ENCODE assay signal across 14 cellular contexts in the genomic region with DNA sequence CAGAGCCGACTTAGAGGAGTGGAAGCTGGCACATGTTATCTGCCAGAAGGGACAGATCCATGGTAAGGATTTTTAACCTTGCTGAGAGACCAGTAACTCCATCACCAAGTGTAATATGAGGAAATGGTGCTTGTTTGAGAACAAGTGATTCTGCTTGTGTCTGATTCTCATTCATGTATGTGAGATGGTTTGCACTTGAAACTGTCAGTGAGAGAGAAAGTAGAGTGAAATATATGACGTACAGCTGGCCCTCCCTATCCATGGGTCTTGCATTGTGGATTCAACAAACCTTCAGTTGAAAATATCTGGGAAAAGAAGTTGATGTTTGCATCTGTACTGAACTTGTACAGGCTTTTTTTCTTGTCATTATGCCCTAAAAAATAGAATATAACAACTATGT. TPM values are rescaled to one million over a fixed set of nuclear protein-coding genes. Genes with fewer than 3 reads are reported as not detected.
DNase-seq lines count a peak whose midpoint lies in the region; ATAC-seq, FAIRE-seq and TF ChIP-seq lines count a peak whose summit lies in the region.
"Had no signal": no experiment of that assay in that cellular context is flagged by ENCODE, and none has a peak within 500 bp of the region (broad histone marks: within the 10 kb centered on the region; RNA-seq: fewer than 3 reads in every experiment).

No MANE protein-coding gene starts in this region.

- TF ChIP-seq CTCF in A549 (IDR thresholded peaks at IDR 0.05) (no peak), mesothelial cell of epicardium (IDR thresholded peaks at IDR 0.05; ENCODE audit: unreplicated experiment) (no peak), body of pancreas (IDR thresholded peaks at IDR 0.05) (no peak), ascending aorta (IDR thresholded peaks at IDR 0.05) (no peak)

- H3K27ac ChIP-seq in A549: no peak overlapping the region
- H3K27ac ChIP-seq in CD8-positive, alpha-beta memory T cell (ENCODE audit: low read depth, low read length): no peak overlapping the region
- no peak overlapping the region for H3K27ac ChIP-seq in body of pancreas
- no peak overlapping the region for H3K27ac ChIP-seq in ascending aorta

- CTCF ChIA-PET in A549 (lab: Yijun Ruan, JAX): interaction anchor here (1.0 kb wide), 1 partner anchor 17 kb away, joined by 3 read pairs; no protein-coding TSS in a partner anchor
- CTCF ChIA-PET in CD8-positive, alpha-beta memory T cell (lab: Charles Lee): no interaction called here

- peaks cover 9 to 72% (median 24%) of the 10 kb centered on the region in 5 donors for H3K9me3 Mint-ChIP-seq in CD8-positive, alpha-beta memory T cell
- peaks cover 63% of the 10 kb centered on the region for H3K9me3 Mint-ChIP-seq in activated T-helper 1 cell treated with anti-CD3 and anti-CD28 coated beads, Interleukin-12 subunit alpha, Interleukin-12 subunit beta, Interleukin-2, Interleukin-4 antibody, amounts not matched to agents 30 ng/mL and 10 ng/mL and 1 ng/mL, durations not matched to agents 14 hours and 24 hours and 36 hours
- H3K9me3 Mint-ChIP-seq in mesothelial cell of epicardium: peaks cover 44% of the 10 kb centered on the region

- H3K4me3 Mint-ChIP-seq in CD8-positive, alpha-beta memory T cell: peak overlapping the region; percentile 48 to 100 (median 71)
- peak overlapping the region; percentile 16 for H3K4me3 Mint-ChIP-seq in activated T-helper 1 cell treated with anti-CD3 and anti-CD28 coated beads, Interleukin-12 subunit alpha, Interleukin-12 subunit beta, Interleukin-2, Interleukin-4 antibody, amounts not matched to agents 30 ng/mL and 10 ng/mL and 1 ng/mL, durations not matched to agents 14 hours and 24 hours and 36 hours
- peak overlapping the region; percentile 51 for H3K4me3 Mint-ChIP-seq in mesothelial cell of epicardium
- H3K4me3 Mint-ChIP-seq: CD14-positive monocyte had no signal

- TF ChIP-seq RAD21 in A549 (conservative IDR thresholded peaks at IDR 0.05 in 1 of 2, IDR thresholded peaks at IDR 0.05 in 1 of 2): no peak

- peaks cover 8% of the 10 kb centered on the region for H3K36me3 ChIP-seq in CD8-positive, alpha-beta memory T cell (ENCODE audit: insufficient read depth, low read length)
- no peaks in the 10 kb centered on the region for H3K36me3 ChIP-seq in body of pancreas (replicated peaks in 1 of 2; ENCODE audit: insufficient read depth in 1 of 2, low read depth in 2 of 2)
- H3K36me3 ChIP-seq in ascending aorta: peaks cover 14 to 46% of the 10 kb centered on the region in 2 donors
- H3K36me3 ChIP-seq: HAP-1 had no signal

- H3K4me1 ChIP-seq in A549: no peaks in the 10 kb centered on the region
- peaks cover 12% of the 10 kb centered on the region for H3K4me1 ChIP-seq in CD8-positive, alpha-beta memory T cell (ENCODE audit: insufficient read depth, low read length)
- peaks cover 18% of the 10 kb centered on the region for H3K4me1 ChIP-seq in body of pancreas
- peaks cover 0 to 3% of the 10 kb centered on the region in 2 donors for H3K4me1 ChIP-seq in ascending aorta
- H3K4me1 ChIP-seq: HAP-1 had no signal

- peaks cover 0 to 5% of the 10 kb centered on the region in 2 donors for H3K27me3 Mint-ChIP-seq in CD8-positive, alpha-beta memory T cell
- H3K27me3 Mint-ChIP-seq in activated T-helper 1 cell treated with anti-CD3 and anti-CD28 coated beads, Interleukin-12 subunit alpha, Interleukin-12 subunit beta, Interleukin-2, Interleukin-4 antibody, amounts not matched to agents 30 ng/mL and 10 ng/mL and 1 ng/mL, durations not matched to agents 14 hours and 24 hours and 36 hours (ENCODE audit: insufficient read depth): no peaks in the 10 kb centered on the region
- no peaks in the 10 kb centered on the region for H3K27me3 Mint-ChIP-seq in mesothelial cell of epicardium (ENCODE audit: low read depth)

- peak; percentile 86 for FAIRE-seq in A549 (lab: Jason Lieb, UNC)

- POLR2A ChIA-PET in A549 (lab: Yijun Ruan, JAX): no interaction called here
- POLR2A ChIA-PET in CD8-positive, alpha-beta memory T cell (lab: Charles Lee): no interaction called here

- WGBS in A549 (ENCODE audit: missing lambda C conversion rate): 74% methylated on average over 2 of the region's 2 CpGs
- WGBS in body of pancreas, 2 donors: 69 to 72% methylated on average over 2 of the region's 2 CpGs

- no peak overlapping the region for H3K4me3 ChIP-seq in A549
- H3K4me3 ChIP-seq in CD8-positive, alpha-beta memory T cell (ENCODE audit: low read length): peak overlapping the region; percentile 5
- H3K4me3 ChIP-seq in body of pancreas: no peak overlapping the region
- no peak overlapping the region for H3K4me3 ChIP-seq in ascending aorta
- H3K4me3 ChIP-seq: HAP-1 had no signal

- no peak for TF ChIP-seq EP300 in A549 (IDR thresholded peaks at IDR 0.05)

- H3K9me3 ChIP-seq in A549: peaks cover 83% of the 10 kb centered on the region
- peaks cover 11% of the 10 kb centered on the region for H3K9me3 ChIP-seq in CD8-positive, alpha-beta memory T cell (ENCODE audit: low read length)
- peaks cover 0 to 8% (median 0%) of the 10 kb centered on the region in 3 donors for H3K9me3 ChIP-seq in body of pancreas
- peaks cover 0 to 74% of the 10 kb centered on the region in 2 donors for H3K9me3 ChIP-seq in ascending aorta
- H3K9me3 ChIP-seq: HAP-1 had no signal

- peaks cover 22 to 75% (median 59%) of the 10 kb centered on the region in 3 donors for H3K36me3 Mint-ChIP-seq in CD8-positive, alpha-beta memory T cell
- H3K36me3 Mint-ChIP-seq in activated T-helper 1 cell treated with anti-CD3 and anti-CD28 coated beads, Interleukin-12 subunit alpha, Interleukin-12 subunit beta, Interleukin-2, Interleukin-4 antibody, amounts not matched to agents 30 ng/mL and 10 ng/mL and 1 ng/mL, durations not matched to agents 14 hours and 24 hours and 36 hours (ENCODE audit: low read depth): peaks cover 38% of the 10 kb centered on the region
- H3K36me3 Mint-ChIP-seq in mesothelial cell of epicardium: peaks cover 54% of the 10 kb centered on the region

- DNase-seq in A549 (ENCODE audit: low read depth in 1 of 2, low spot score in 1 of 2): no peak
- no peak for DNase-seq in CD8-positive, alpha-beta memory T cell
- no peak for DNase-seq in activated T-helper 1 cell treated with anti-CD3 and anti-CD28 coated beads, Interleukin-12 subunit alpha, Interleukin-12 subunit beta, Interleukin-2, Interleukin-4 antibody, amounts not matched to agents 30 ng/mL and 10 ng/mL and 1 ng/mL, durations not matched to agents 14 hours and 24 hours and 36 hours (ENCODE audit: low spot score)
- DNase-seq in mesothelial cell of epicardium (ENCODE audit: low spot score in 2 of 2, unreplicated experiment in 2 of 2): no peak
- DNase-seq in body of pancreas: no peak
- DNase-seq in NCI-H187 treated with DMSO at 0.1 percent for 48 hours (lab: John Stamatoyannopoulos, UW): no peak
- DNase-seq in ascending aorta (ENCODE audit: low spot score in 2 of 2): no peak
- DNase-seq: dorsolateral prefrontal cortex; NCI-H2227 treated with DMSO at 0.1 percent for 48 hours; stimulated activated CD4-positive, alpha-beta T cell treated with anti-CD3 and anti-CD28 coated beads, Interleukin-2, amount 100 ng/mL, for 48 hours; stimulated activated naive CD4-positive, alpha-beta T cell treated with Interleukin-2 at 50 U/mL for 16 hours had no signal

- H3K27ac Mint-ChIP-seq in CD8-positive, alpha-beta memory T cell: peak overlapping the region in 5 of 8 donors; percentile 4 to 62 (median 34)
- no peak overlapping the region for H3K27ac Mint-ChIP-seq in activated T-helper 1 cell treated with anti-CD3 and anti-CD28 coated beads, Interleukin-12 subunit alpha, Interleukin-12 subunit beta, Interleukin-2, Interleukin-4 antibody, amounts not matched to agents 30 ng/mL and 10 ng/mL and 1 ng/mL, durations not matched to agents 14 hours and 24 hours and 36 hours
- H3K27ac Mint-ChIP-seq in mesothelial cell of epicardium: no peak overlapping the region

- peaks cover 42 to 65% (median 56%) of the 10 kb centered on the region in 3 donors for H3K4me1 Mint-ChIP-seq in CD8-positive, alpha-beta memory T cell
- peaks cover 16% of the 10 kb centered on the region for H3K4me1 Mint-ChIP-seq in activated T-helper 1 cell treated with anti-CD3 and anti-CD28 coated beads, Interleukin-12 subunit alpha, Interleukin-12 subunit beta, Interleukin-2, Interleukin-4 antibody, amounts not matched to agents 30 ng/mL and 10 ng/mL and 1 ng/mL, durations not matched to agents 14 hours and 24 hours and 36 hours (ENCODE audit: low read depth)
- H3K4me1 Mint-ChIP-seq in mesothelial cell of epicardium: peaks cover 27% of the 10 kb centered on the region

- ATAC-seq in A549 (no peak), body of pancreas (no peak), GM19395 (IDR thresholded peaks at IDR 0.05; ENCODE audit: unreplicated experiment) (no peak)

- H3K4me2 ChIP-seq in A549: no peak overlapping the region

- TF ChIP-seq POLR2A in A549 (IDR thresholded peaks at IDR 0.05; ENCODE audit: low read length): no peak
- TF ChIP-seq POLR2A in body of pancreas (IDR thresholded peaks at IDR 0.05): no peak

- intact Hi-C loops in activated T-helper 1 cell treated with anti-CD3 and anti-CD28 coated beads, Interleukin-12 subunit alpha, Interleukin-12 subunit beta, Interleukin-2, Interleukin-4 antibody, amounts not matched to agents 30 ng/mL and 10 ng/mL and 1 ng/mL, durations not matched to agents 14 hours and 24 hours and 36 hours (cut with micrococcal nuclease): loop anchor here (5.0 kb wide), 3 partner anchors 249 to 541 kb away; partner anchors contain the start of genes ZNF420, ZNF568 and ZNF829
- intact Hi-C loops in body of pancreas (cut with DNase I): no loop called here
- intact Hi-C loops in ascending aorta (cut with DNase I): loop anchor here (5.0 kb wide), 2 partner anchors 141 to 184 kb away; partner anchors contain the start of genes ZNF260 and ZNF345

- no peaks in the 10 kb centered on the region for H3K27me3 ChIP-seq in CD8-positive, alpha-beta memory T cell (ENCODE audit: insufficient read depth, low read length, poor library complexity, severe bottlenecking)
- H3K27me3 ChIP-seq in body of pancreas (no peaks in the 10 kb centered on the region), ascending aorta (no peaks in the 10 kb centered on the region)
- H3K27me3 ChIP-seq: dorsolateral prefrontal cortex had no signal

RNA-seq across cellular contexts. Expression of gene ZNF461, which starts 2.0 kb away (rescaled TPM):
- polyA plus RNA-seq in A549 (2011; rRNA removed): 12.0 and 14.7 TPM in 2 replicates
- polyA plus RNA-seq in A549 (2012; cell fraction: cytosol; rRNA removed): 2.5 and 2.6 TPM in 2 replicates
- 4.2 and 7.4 TPM in 2 replicates for polyA plus RNA-seq in A549 (2012; cell fraction: nucleus; rRNA removed)
- 11.1 to 12.4 TPM (median 11.2 TPM) in 3 replicates for polyA plus RNA-seq in A549 (2017; fragmentation: RNase III; extraction: RNeasy Plus Mini Kit Qiagen cat#74134 plus additional on column Dnase treatment)
- polyA minus RNA-seq in A549 (2011; rRNA and poly(A)+ RNA removed): 5.9 and 12.5 TPM in 2 replicates
- total RNA-seq in CD8-positive, alpha-beta memory T cell: 1 to 10 TPM; 6.9 to 8.1 TPM
- polyA plus RNA-seq in CD8-positive, alpha-beta memory T cell: 4.9 TPM
- 5.5 and 6.8 TPM in 2 replicates for total RNA-seq in activated T-helper 1 cell treated with anti-CD3 and anti-CD28 coated beads, Interleukin-12 subunit alpha, Interleukin-12 subunit beta, Interleukin-2, Interleukin-4 antibody, amounts not matched to agents 30 ng/mL and 10 ng/mL and 1 ng/mL, durations not matched to agents 14 hours and 24 hours and 36 hours
- 10.3 to 13.6 TPM (median 13.1 TPM) in 3 replicates for total RNA-seq in mesothelial cell of epicardium
- 10 to 100 TPM in 1 of 2 donors, 1 to 10 TPM in 1; 1.6 to 10.6 TPM for total RNA-seq in body of pancreas
- not detected for total RNA-seq in ascending aorta

RNA-seq across cellular contexts. Expression of gene ZNF567, which starts 18.8 kb away (rescaled TPM):
- polyA plus RNA-seq in A549 (2011; rRNA removed): 16.3 and 19.0 TPM in 2 replicates
- 3.6 and 3.7 TPM in 2 replicates for polyA plus RNA-seq in A549 (2012; cell fraction: cytosol; rRNA removed)
- polyA plus RNA-seq in A549 (2012; cell fraction: nucleus; rRNA removed): 2.3 and 4.1 TPM in 2 replicates
- 7.9 to 8.9 TPM (median 8.7 TPM) in 3 replicates for polyA plus RNA-seq in A549 (2017; fragmentation: RNase III; extraction: RNeasy Plus Mini Kit Qiagen cat#74134 plus additional on column Dnase treatment)
- 7.3 and 7.5 TPM in 2 replicates for polyA minus RNA-seq in A549 (2011; rRNA and poly(A)+ RNA removed)
- total RNA-seq in CD8-positive, alpha-beta memory T cell: 1 to 10 TPM; 7.2 to 9.4 TPM
- 14.7 TPM for polyA plus RNA-seq in CD8-positive, alpha-beta memory T cell
- 5.8 and 8.5 TPM in 2 replicates for total RNA-seq in activated T-helper 1 cell treated with anti-CD3 and anti-CD28 coated beads, Interleukin-12 subunit alpha, Interleukin-12 subunit beta, Interleukin-2, Interleukin-4 antibody, amounts not matched to agents 30 ng/mL and 10 ng/mL and 1 ng/mL, durations not matched to agents 14 hours and 24 hours and 36 hours
- 11.0 to 12.9 TPM (median 11.3 TPM) in 3 replicates for total RNA-seq in mesothelial cell of epicardium
- total RNA-seq in body of pancreas: 1 to 10 TPM; 3.3 to 9.3 TPM
- 3.7 TPM for total RNA-seq in ascending aorta

Comparison
In these comparisons a context has a peak if more than half of its experiments do, and no peak if none do; other contexts are left out.
1. H3K27ac Mint-ChIP-seq: peak in CD8-positive, alpha-beta memory T cell (5 of 8); none in activated T-helper 1 cell treated with anti-CD3 and anti-CD28 coated beads, Interleukin-12 subunit alpha, Interleukin-12 subunit beta, Interleukin-2, Interleukin-4 antibody, amounts not matched to agents 30 ng/mL and 10 ng/mL and 1 ng/mL, durations not matched to agents 14 hours and 24 hours and 36 hours (single experiment) and mesothelial cell of epicardium (single experiment).
2. H3K4me3 Mint-ChIP-seq: peak in every context shown above with its lines; median percentile 71 in CD8-positive, alpha-beta memory T cell; 51 in mesothelial cell of epicardium; 16 in activated T-helper 1 cell treated with anti-CD3 and anti-CD28 coated beads, Interleukin-12 subunit alpha, Interleukin-12 subunit beta, Interleukin-2, Interleukin-4 antibody, amounts not matched to agents 30 ng/mL and 10 ng/mL and 1 ng/mL, durations not matched to agents 14 hours and 24 hours and 36 hours.